ENCODE assay signal across 23 cellular contexts in the genomic region with DNA sequence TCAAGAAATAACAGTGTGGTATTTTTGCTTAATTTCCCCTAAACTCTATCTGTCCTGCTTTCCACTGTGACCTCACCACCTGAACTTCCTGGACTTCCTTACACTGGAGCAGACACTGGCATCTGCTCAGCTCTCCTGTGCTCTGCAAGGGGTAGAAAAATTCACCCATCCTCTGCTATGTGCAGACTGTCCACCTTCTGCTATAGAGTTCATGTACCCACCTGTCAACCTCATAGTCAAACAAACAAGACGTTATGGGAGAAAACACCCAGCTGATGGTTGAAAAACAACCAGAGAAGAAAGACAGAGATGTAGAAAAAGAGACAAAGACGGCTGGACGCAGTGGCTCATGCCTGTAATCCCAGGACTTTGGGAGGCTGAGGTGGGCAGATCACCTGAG. TPM values are rescaled to one million over a fixed set of nuclear protein-coding genes. Genes with fewer than 3 reads are reported as not detected.
DNase-seq lines count a peak whose midpoint lies in the region; ATAC-seq and TF ChIP-seq lines count a peak whose summit lies in the region.
"Had no signal": no experiment of that assay in that cellular context is flagged by ENCODE, and none has a peak within 500 bp of the region (broad histone marks: within the 10 kb centered on the region; RNA-seq: fewer than 3 reads in every experiment).

No MANE protein-coding gene starts in this region.

- H3K9me3 Mint-ChIP-seq in T-cell: no peaks in the 10 kb centered on the region
- no peaks in the 10 kb centered on the region for H3K9me3 Mint-ChIP-seq in naive thymus-derived CD8-positive, alpha-beta T cell
- H3K9me3 Mint-ChIP-seq in endodermal cell: no peaks in the 10 kb centered on the region
- H3K9me3 Mint-ChIP-seq: activated CD4-positive, alpha-beta memory T cell treated with anti-CD3 and anti-CD28 coated beads for 36 hours had no signal

- no peak for TF ChIP-seq CTCF in endodermal cell (conservative IDR thresholded peaks at IDR 0.05)

- H3K27ac ChIP-seq in BLaER1 treated with 17β-estradiol and CSF1 and Interleukin-3, amounts not matched to agents 10 nM and 100 nM: peak overlapping the region in 8 of 11 experiments; percentile 15 to 59 (median 44); a peak in 16 of 22 replicates
- H3K27ac ChIP-seq in endodermal cell (ENCODE audit: low read depth, low read length): no peak overlapping the region
- H3K27ac ChIP-seq: C4-2B, left ventricle myocardium inferior, upper lobe of left lung had no signal

- H3K4me3 ChIP-seq in BLaER1 treated with 17β-estradiol and CSF1 and Interleukin-3, amounts not matched to agents 10 nM and 100 nM: no peak overlapping the region
- no peak overlapping the region for H3K4me3 ChIP-seq in endodermal cell (ENCODE audit: low read length)
- H3K4me3 ChIP-seq: left ventricle myocardium inferior, upper lobe of left lung had no signal

- CTCF ChIA-PET in T-cell (lab: Charles Lee): no interaction called here

- ATAC-seq in T-cell (replicated peaks in 1 of 4): no peak
- ATAC-seq in naive thymus-derived CD8-positive, alpha-beta T cell: no peak
- ATAC-seq in GM19351 (IDR thresholded peaks at IDR 0.05; ENCODE audit: unreplicated experiment): no peak

- 54 to 61% methylated on average over 3 of the region's 3 CpGs for WGBS in endodermal cell (ENCODE audit: insufficient coverage in 1 of 2, insufficient read length in 1 of 2), 2 experiments

- peak overlapping the region; percentile 8 to 29 for H3K27ac Mint-ChIP-seq in T-cell
- peak overlapping the region in 8 of 10 donors; percentile 28 to 92 (median 68) for H3K27ac Mint-ChIP-seq in naive thymus-derived CD8-positive, alpha-beta T cell
- no peak overlapping the region for H3K27ac Mint-ChIP-seq in endodermal cell
- H3K27ac Mint-ChIP-seq: activated CD4-positive, alpha-beta memory T cell treated with anti-CD3 and anti-CD28 coated beads for 36 hours; nephron had no signal

- H3K9ac ChIP-seq in BLaER1 treated with 17β-estradiol and CSF1 and Interleukin-3, amounts not matched to agents 10 nM and 100 nM: peak overlapping the region in 9 of 11 experiments; percentile 6 to 63 (median 27); a peak in 11 of 22 replicates
- no peak overlapping the region for H3K9ac ChIP-seq in endodermal cell (ENCODE audit: extremely low read depth, low read length, poor library complexity, severe bottlenecking)

- DNase-seq in GF-D8 (lab: John Stamatoyannopoulos, UW) (peak; percentile 74), T-cell (no peak), endodermal cell (no peak)
- DNase-seq in naive thymus-derived CD8-positive, alpha-beta T cell: no peak
- no peak for DNase-seq in stimulated activated CD4-positive, alpha-beta T cell treated with anti-CD3 and anti-CD28 coated beads, Interleukin-15, amount 100 ng/mL, for 24 hours
- DNase-seq: activated CD4-positive, alpha-beta memory T cell treated with anti-CD3 and anti-CD28 coated beads for 36 hours; activated CD8-positive, alpha-beta memory T cell treated with anti-CD3 and anti-CD28 coated beads, Interleukin-2, amount 50 U/mL, for 4 hours; activated naive CD4-positive, alpha-beta T cell treated with anti-CD3 and anti-CD28 coated beads, Interleukin-2, amount 50 U/mL, for 16 hours; left ventricle myocardium inferior; NCI-H1105; NCI-H1930; NCI-H526; stimulated activated CD8-positive, alpha-beta memory T cell treated with anti-CD3 and anti-CD28 coated beads, Interleukin-4, amount 100 ng/mL, for 48 hours; upper lobe of left lung had no signal

- H3K4me3 Mint-ChIP-seq in T-cell (no peak overlapping the region), endodermal cell (no peak overlapping the region)
- H3K4me3 Mint-ChIP-seq in naive thymus-derived CD8-positive, alpha-beta T cell: no peak overlapping the region
- H3K4me3 Mint-ChIP-seq: activated CD4-positive, alpha-beta memory T cell treated with anti-CD3 and anti-CD28 coated beads for 36 hours; nephron had no signal

- H4K20me1 ChIP-seq in BLaER1 treated with 17β-estradiol and CSF1 and Interleukin-3, amounts not matched to agents 10 nM and 100 nM: peaks cover 0 to 65% (median 53%) of the 10 kb centered on the region in 11 experiments; a peak in 16 of 22 replicates

- H3K27me3 Mint-ChIP-seq in T-cell (peaks cover 0 to 4% of the 10 kb centered on the region in 2 donors), endodermal cell (ENCODE audit: insufficient read depth) (peaks cover 10% of the 10 kb centered on the region)
- H3K27me3 Mint-ChIP-seq in naive thymus-derived CD8-positive, alpha-beta T cell: no peaks in the 10 kb centered on the region

- peaks cover 30 to 43% (median 37%) of the 10 kb centered on the region in 11 experiments for H3K36me3 ChIP-seq in BLaER1 treated with 17β-estradiol and CSF1 and Interleukin-3, amounts not matched to agents 10 nM and 100 nM
- H3K36me3 ChIP-seq in endodermal cell (ENCODE audit: control insufficient read depth, insufficient read depth, low read length): no peaks in the 10 kb centered on the region
- H3K36me3 ChIP-seq: left ventricle myocardium inferior had no signal

- POLR2A ChIA-PET in T-cell (lab: Charles Lee): no interaction called here
- POLR2A ChIA-PET in naive thymus-derived CD8-positive, alpha-beta T cell (lab: Charles Lee): interaction anchor here (1.4 kb wide), 1 partner anchor 38 kb away, joined by 8 read pairs; no protein-coding TSS in a partner anchor

- peaks cover 0 to 9% (median 0%) of the 10 kb centered on the region in 11 experiments; a peak in 4 of 22 replicates for H3K27me3 ChIP-seq in BLaER1 treated with 17β-estradiol and CSF1 and Interleukin-3, amounts not matched to agents 10 nM and 100 nM
- H3K27me3 ChIP-seq in endodermal cell (ENCODE audit: control insufficient read depth, insufficient read depth, low read length, poor library complexity, severe bottlenecking): no peaks in the 10 kb centered on the region
- H3K27me3 ChIP-seq: upper lobe of left lung had no signal

- H3K4me2 ChIP-seq in BLaER1 treated with 17β-estradiol and CSF1 and Interleukin-3, amounts not matched to agents 10 nM and 100 nM: peak overlapping the region; percentile 24 to 86 (median 61)

- peaks cover 10 to 27% (median 24%) of the 10 kb centered on the region in 3 donors for H3K4me1 Mint-ChIP-seq in T-cell
- H3K4me1 Mint-ChIP-seq in naive thymus-derived CD8-positive, alpha-beta T cell: peaks cover 11 to 46% (median 17%) of the 10 kb centered on the region in 4 donors
- no peaks in the 10 kb centered on the region for H3K4me1 Mint-ChIP-seq in endodermal cell
- H3K4me1 Mint-ChIP-seq: nephron had no signal

- H3K4me1 ChIP-seq in BLaER1 treated with 17β-estradiol and CSF1 and Interleukin-3, amounts not matched to agents 10 nM and 100 nM: peaks cover 67 to 93% (median 82%) of the 10 kb centered on the region in 10 experiments
- no peaks in the 10 kb centered on the region for H3K4me1 ChIP-seq in endodermal cell (ENCODE audit: control insufficient read depth, insufficient read depth, low read length)
- H3K4me1 ChIP-seq: left ventricle myocardium inferior, upper lobe of left lung had no signal

- H3K9me3 ChIP-seq in BLaER1 treated with 17β-estradiol and CSF1 and Interleukin-3, amounts not matched to agents 10 nM and 100 nM (replicated peaks in 1 of 11): peaks cover 0 to 9% (median 0%) of the 10 kb centered on the region in 11 experiments; a peak in 1 of 22 replicates
- no peaks in the 10 kb centered on the region for H3K9me3 ChIP-seq in endodermal cell (ENCODE audit: control insufficient read depth, low read length)
- H3K9me3 ChIP-seq: left ventricle myocardium inferior, upper lobe of left lung had no signal

- peaks cover 23% of the 10 kb centered on the region for H3K36me3 Mint-ChIP-seq in T-cell
- H3K36me3 Mint-ChIP-seq in naive thymus-derived CD8-positive, alpha-beta T cell: peaks cover 0 to 35% (median 4%) of the 10 kb centered on the region in 3 donors
- H3K36me3 Mint-ChIP-seq in endodermal cell (ENCODE audit: low read depth): no peaks in the 10 kb centered on the region
- H3K36me3 Mint-ChIP-seq: activated CD4-positive, alpha-beta memory T cell treated with anti-CD3 and anti-CD28 coated beads for 36 hours had no signal

RNA-seq across cellular contexts. Expression of a gene that starts 12.2 kb away (rescaled TPM):
- total RNA-seq in T-cell: 10 to 100 TPM; 40.2 to 66.0 (median 59.7) TPM
- 10 to 100 TPM; 67.4 to 71.1 TPM for total RNA-seq in naive thymus-derived CD8-positive, alpha-beta T cell
- polyA plus RNA-seq in naive thymus-derived CD8-positive, alpha-beta T cell: 100 to 1,000 TPM in 1 of 3 donors, 10 to 100 TPM in 2; 58.3 to 104 (median 59.9) TPM
- not detected for total RNA-seq in endodermal cell
- polyA plus RNA-seq in endodermal cell (2013, experiment 1 of 2): not detected
- polyA plus RNA-seq in endodermal cell (2013, experiment 2 of 2): not detected
- total RNA-seq: endothelial cell of umbilical vein, LHCN-M2, osteocyte, renal cortical epithelial cell had no signal
- polyA plus RNA-seq: AG04450, endothelial cell of umbilical vein had no signal

RNA-seq across cellular contexts. Expression of a gene that starts 13.6 kb away (rescaled TPM):
- under 1 TPM in 1 of 5 donors, not detected in 4; 0.58 TPM for total RNA-seq in T-cell
- total RNA-seq in naive thymus-derived CD8-positive, alpha-beta T cell: under 1 TPM in 1 of 2 experiments, not detected in 1; 0.44 TPM
- not detected for polyA plus RNA-seq in naive thymus-derived CD8-positive, alpha-beta T cell
- not detected for total RNA-seq in endodermal cell
- not detected for polyA plus RNA-seq in endodermal cell (2013, experiment 1 of 2)
- not detected for polyA plus RNA-seq in endodermal cell (2013, experiment 2 of 2)
- total RNA-seq: activated CD4-positive, alpha-beta memory T cell treated with anti-CD3 and anti-CD28 coated beads for 36 hours; endothelial cell of umbilical vein; left ventricle myocardium inferior; LHCN-M2; osteocyte; renal cortical epithelial cell had no signal
- polyA plus RNA-seq: AG04450, endothelial cell of umbilical vein had no signal

RNA-seq across cellular contexts. Expression of a gene that starts 39.6 kb away (rescaled TPM):
- total RNA-seq in T-cell (not detected), endodermal cell (not detected)
- not detected for total RNA-seq in naive thymus-derived CD8-positive, alpha-beta T cell
- polyA plus RNA-seq in naive thymus-derived CD8-positive, alpha-beta T cell: under 1 TPM in 1 of 3 donors, not detected in 2; 0.32 TPM
- not detected for polyA plus RNA-seq in endodermal cell (2013, experiment 1 of 2)
- polyA plus RNA-seq in endodermal cell (2013, experiment 2 of 2): not detected
- total RNA-seq: activated CD4-positive, alpha-beta memory T cell treated with anti-CD3 and anti-CD28 coated beads for 36 hours; endothelial cell of umbilical vein; LHCN-M2; osteocyte; renal cortical epithelial cell had no signal
- polyA plus RNA-seq: AG04450, endothelial cell of umbilical vein had no signal

Comparison
In these comparisons a context has a peak if more than half of its experiments do, and no peak if none do; other contexts are left out.
1. RNA of a gene that starts 12.2 kb away (total RNA-seq): 67.4 to 71.1 TPM in naive thymus-derived CD8-positive, alpha-beta T cell and 40.2 to 66.0 TPM in T-cell; not detected in endodermal cell; every median in the first group is over 10 times any median in the second.